In the genomic region with DNA sequence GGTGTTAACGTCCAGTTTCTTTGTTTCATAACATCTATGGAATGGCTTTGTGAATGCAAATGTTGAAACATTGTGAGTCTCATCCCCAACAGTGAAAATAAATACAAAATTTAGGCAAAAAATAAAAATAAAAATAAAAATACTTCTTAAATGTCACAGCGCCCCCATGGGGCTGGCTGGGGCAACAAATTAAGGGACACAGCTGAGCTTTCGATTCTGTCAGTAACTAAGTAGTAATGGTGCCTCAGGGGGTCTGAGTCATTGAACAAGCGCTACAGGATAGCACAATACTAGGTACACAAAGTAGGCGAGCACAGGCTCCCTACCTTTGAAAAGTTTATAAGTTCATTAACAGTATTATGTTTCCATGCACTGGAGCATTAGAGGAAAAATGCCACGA, we compare ENCODE assay signal across 2 cellular contexts.
TF ChIP-seq lines count a peak whose summit lies in the region.

No MANE protein-coding gene starts in this region.

TF ChIP-seq in liver, 16 proteins besides CTCF, POLR2A, EP300 and RAD21 (continued from another document):
- TF ChIP-seq, protein P1, sequence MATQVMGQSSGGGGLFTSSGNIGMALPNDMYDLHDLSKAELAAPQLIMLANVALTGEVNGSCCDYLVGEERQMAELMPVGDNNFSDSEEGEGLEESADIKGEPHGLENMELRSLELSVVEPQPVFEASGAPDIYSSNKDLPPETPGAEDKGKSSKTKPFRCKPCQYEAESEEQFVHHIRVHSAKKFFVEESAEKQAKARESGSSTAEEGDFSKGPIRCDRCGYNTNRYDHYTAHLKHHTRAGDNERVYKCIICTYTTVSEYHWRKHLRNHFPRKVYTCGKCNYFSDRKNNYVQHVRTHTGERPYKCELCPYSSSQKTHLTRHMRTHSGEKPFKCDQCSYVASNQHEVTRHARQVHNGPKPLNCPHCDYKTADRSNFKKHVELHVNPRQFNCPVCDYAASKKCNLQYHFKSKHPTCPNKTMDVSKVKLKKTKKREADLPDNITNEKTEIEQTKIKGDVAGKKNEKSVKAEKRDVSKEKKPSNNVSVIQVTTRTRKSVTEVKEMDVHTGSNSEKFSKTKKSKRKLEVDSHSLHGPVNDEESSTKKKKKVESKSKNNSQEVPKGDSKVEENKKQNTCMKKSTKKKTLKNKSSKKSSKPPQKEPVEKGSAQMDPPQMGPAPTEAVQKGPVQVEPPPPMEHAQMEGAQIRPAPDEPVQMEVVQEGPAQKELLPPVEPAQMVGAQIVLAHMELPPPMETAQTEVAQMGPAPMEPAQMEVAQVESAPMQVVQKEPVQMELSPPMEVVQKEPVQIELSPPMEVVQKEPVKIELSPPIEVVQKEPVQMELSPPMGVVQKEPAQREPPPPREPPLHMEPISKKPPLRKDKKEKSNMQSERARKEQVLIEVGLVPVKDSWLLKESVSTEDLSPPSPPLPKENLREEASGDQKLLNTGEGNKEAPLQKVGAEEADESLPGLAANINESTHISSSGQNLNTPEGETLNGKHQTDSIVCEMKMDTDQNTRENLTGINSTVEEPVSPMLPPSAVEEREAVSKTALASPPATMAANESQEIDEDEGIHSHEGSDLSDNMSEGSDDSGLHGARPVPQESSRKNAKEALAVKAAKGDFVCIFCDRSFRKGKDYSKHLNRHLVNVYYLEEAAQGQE (IDR thresholded peaks at IDR 0.05): no peak
- TF ChIP-seq ATF3 (IDR thresholded peaks at IDR 0.05) (no peak), MAX (IDR thresholded peaks at IDR 0.05) (no peak), HNF4A (conservative IDR thresholded peaks at IDR 0.05) (no peak), YY1 (IDR thresholded peaks at IDR 0.05) (no peak)

TF ChIP-seq in HepG2, 621 proteins besides CTCF, POLR2A, EP300 and RAD21 (continued from another document):
- TF ChIP-seq SALL2 (CRISPR knock-in tag; IDR thresholded peaks at IDR 0.05) (no peak), ZNF101 (CRISPR knock-in tag; IDR thresholded peaks at IDR 0.05; ENCODE audit: borderline replicate concordance, low read depth) (no peak), ASH2L (IDR thresholded peaks at IDR 0.05; ENCODE audit: insufficient read length, low read depth, low read length) (no peak), MEIS1 (CRISPR knock-in tag; IDR thresholded peaks at IDR 0.05; ENCODE audit: borderline replicate concordance) (no peak), ZNF713 (CRISPR knock-in tag; IDR thresholded peaks at IDR 0.05) (no peak), ZKSCAN5 (CRISPR knock-in tag; IDR thresholded peaks at IDR 0.05) (no peak), ZNF782 (CRISPR knock-in tag; IDR thresholded peaks at IDR 0.05; ENCODE audit: borderline replicate concordance) (no peak)
- TF ChIP-seq, protein P2, sequence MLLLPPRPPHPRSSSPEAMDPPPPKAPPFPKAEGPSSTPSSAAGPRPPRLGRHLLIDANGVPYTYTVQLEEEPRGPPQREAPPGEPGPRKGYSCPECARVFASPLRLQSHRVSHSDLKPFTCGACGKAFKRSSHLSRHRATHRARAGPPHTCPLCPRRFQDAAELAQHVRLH (CRISPR knock-in tag; IDR thresholded peaks at IDR 0.05; ENCODE audit: borderline replicate concordance, low read depth): no peak
